ENCODE assay signal across 1 cellular context in genomic region chr1:183931646-183932271, GRCh38.
TF ChIP-seq lines count a peak whose summit lies in the region.

No MANE protein-coding gene starts in this region.

TF ChIP-seq in IMR-90, 13 proteins besides CTCF, POLR2A, EP300 and RAD21 (continued from another document):
- TF ChIP-seq ELK1 (IDR thresholded peaks at IDR 0.05; ENCODE audit: borderline replicate concordance, low read depth, low read length) (no peak), SMC3 (IDR thresholded peaks at IDR 0.05; ENCODE audit: low read depth, low read length) (no peak), RFX5 (IDR thresholded peaks at IDR 0.05; ENCODE audit: low read depth, low read length) (no peak), MAFK (IDR thresholded peaks at IDR 0.05; ENCODE audit: low read depth, low read length) (no peak), MAZ (IDR thresholded peaks at IDR 0.05; ENCODE audit: borderline replicate concordance, low read depth, low read length) (no peak), MXI1 (IDR thresholded peaks at IDR 0.05; ENCODE audit: borderline replicate concordance, low read depth, low read length) (no peak), CHD1 (IDR thresholded peaks at IDR 0.05; ENCODE audit: low read depth, low read length) (no peak)
TF ChIP-seq in IMR-90: peak in this region for 0.
